Comparison of ENCODE assay signal across 16 cellular contexts in the genomic region with DNA sequence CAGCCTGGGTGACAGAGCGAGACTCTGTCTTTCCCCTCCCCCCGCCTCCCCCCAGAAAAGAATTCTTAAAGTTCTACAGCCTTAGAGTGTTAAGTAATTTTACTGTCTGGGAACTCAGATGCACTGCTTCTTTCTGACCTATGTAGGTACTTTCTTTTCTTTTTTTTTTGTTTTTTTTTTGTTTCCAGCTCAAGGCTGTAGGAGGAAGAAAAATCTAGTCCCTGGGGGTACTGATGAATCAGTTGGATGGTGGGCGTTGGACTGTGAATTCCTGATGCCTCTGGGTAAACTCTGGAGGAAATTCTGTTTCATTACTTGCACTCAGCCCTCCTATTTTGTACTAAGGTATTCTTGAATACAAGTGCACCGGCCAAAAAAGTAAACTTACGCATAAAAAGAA. TPM values are rescaled to one million over a fixed set of nuclear protein-coding genes. Genes with fewer than 3 reads are reported as not detected.
DNase-seq lines count a peak whose midpoint lies in the region; ATAC-seq and TF ChIP-seq lines count a peak whose summit lies in the region.
"Had no signal": no experiment of that assay in that cellular context is flagged by ENCODE, and none has a peak within 500 bp of the region (broad histone marks: within the 10 kb centered on the region; RNA-seq: fewer than 3 reads in every experiment).

No MANE protein-coding gene starts in this region.

- no peaks in the 10 kb centered on the region for H3K9me3 ChIP-seq in A673 (ENCODE audit: low read depth, low read length, poor library complexity, severe bottlenecking)
- H3K9me3 ChIP-seq: suprapubic skin had no signal

- H3K4me1 ChIP-seq in A673 (ENCODE audit: insufficient read depth, low read length, poor library complexity, severe bottlenecking): no peaks in the 10 kb centered on the region

- H3K27ac Mint-ChIP-seq in activated naive CD4-positive, alpha-beta T cell treated with anti-CD3 and anti-CD28 coated beads, Interleukin-2, amount 50 U/mL, for 24 hours: peak overlapping the region; percentile 41
- H3K27ac Mint-ChIP-seq in activated naive CD4-positive, alpha-beta T cell treated with anti-CD3 and anti-CD28 coated beads, Interleukin-2, amount 10 ng/mL, durations not matched to agents 7 days and 5 days: no peak overlapping the region
- H3K27ac Mint-ChIP-seq in activated B cell treated with CpG ODN at 0.5 μM for 24 hours: peak overlapping the region; percentile 8
- peak overlapping the region; percentile 47 for H3K27ac Mint-ChIP-seq in stimulated activated naive B cell treated with anti-CD40 and anti-IgM and Interleukin-4, amounts not matched to agents 10 μg/mL and 1 μg/mL and 100 μg/mL, for 72 hours
- H3K27ac Mint-ChIP-seq: progenitor cell of endocrine pancreas had no signal

- no peak for DNase-seq in activated naive CD4-positive, alpha-beta T cell treated with anti-CD3 and anti-CD28 coated beads, Interleukin-2, amount 10 ng/mL, durations not matched to agents 7 days and 5 days
- DNase-seq in activated B cell treated with CpG ODN at 0.5 μM for 24 hours: no peak
- peak; percentile 66 for DNase-seq in fibroblast of the aortic adventitia (ENCODE audit: low read depth)
- no peak for DNase-seq in stimulated activated naive B cell treated with anti-CD40 and anti-IgM and Interleukin-4, amounts not matched to agents 10 μg/mL and 1 μg/mL and 100 μg/mL, for 72 hours
- no peak for DNase-seq in A673 (ENCODE audit: low spot score)
- no peak for DNase-seq in retina
- DNase-seq: activated naive CD4-positive, alpha-beta T cell treated with anti-CD3 and anti-CD28 coated beads, Interleukin-2, amount 50 U/mL, for 16 hours; foreskin melanocyte; GDM1; left ventricle myocardium superior; NCI-H345 had no signal

- TF ChIP-seq CTCF in activated B cell treated with CpG ODN at 0.5 μM for 24 hours (IDR thresholded peaks at IDR 0.05) (no peak), fibroblast of the aortic adventitia (IDR thresholded peaks at IDR 0.05; ENCODE audit: insufficient read depth, low read length) (no peak), A673 (conservative IDR thresholded peaks at IDR 0.05; ENCODE audit: low read depth, low read length) (no peak)

- intact Hi-C loops in activated B cell treated with CpG ODN at 0.5 μM for 24 hours (cut with micrococcal nuclease) (no loop called here), A673 (cut with micrococcal nuclease; ENCODE audit: unreplicated experiment) (no loop called here)

- CTCF ChIA-PET in activated naive CD4-positive, alpha-beta T cell treated with anti-CD3 and anti-CD28 coated beads, Interleukin-2, amount 10 ng/mL, durations not matched to agents 7 days and 5 days (lab: Charles Lee): interaction anchor here (1.0 to 2.5 kb wide), 2 partner anchors 18 to 100 kb away, joined by 4 to 8 read pairs; no protein-coding TSS in a partner anchor
- CTCF ChIA-PET in activated B cell treated with CpG ODN at 0.5 μM for 24 hours (lab: Charles Lee) (no interaction called here), A673 (lab: Charles Lee) (no interaction called here)

- no TSS peak for BruUV-seq in A673 (replicated peaks; lab: Mats Ljungman, UMichigan)

- H3K27me3 Mint-ChIP-seq in activated naive CD4-positive, alpha-beta T cell treated with anti-CD3 and anti-CD28 coated beads, Interleukin-2, amount 50 U/mL, for 24 hours: no peaks in the 10 kb centered on the region
- no peaks in the 10 kb centered on the region for H3K27me3 Mint-ChIP-seq in activated naive CD4-positive, alpha-beta T cell treated with anti-CD3 and anti-CD28 coated beads, Interleukin-2, amount 10 ng/mL, durations not matched to agents 7 days and 5 days
- H3K27me3 Mint-ChIP-seq in activated B cell treated with CpG ODN at 0.5 μM for 24 hours: no peaks in the 10 kb centered on the region
- H3K27me3 Mint-ChIP-seq in stimulated activated naive B cell treated with anti-CD40 and anti-IgM and Interleukin-4, amounts not matched to agents 10 μg/mL and 1 μg/mL and 100 μg/mL, for 72 hours: no peaks in the 10 kb centered on the region
- H3K27me3 Mint-ChIP-seq: progenitor cell of endocrine pancreas had no signal

- ATAC-seq in activated B cell treated with CpG ODN at 0.5 μM for 24 hours (ENCODE audit: low read depth) (no peak), GM21360 (IDR thresholded peaks at IDR 0.05; ENCODE audit: unreplicated experiment) (no peak)
- ATAC-seq in stimulated activated naive B cell treated with anti-CD40 and anti-IgM and Interleukin-4, amounts not matched to agents 10 μg/mL and 1 μg/mL and 100 μg/mL, for 72 hours (replicated peaks): no peak
- ATAC-seq: left ventricle myocardium superior had no signal

- H3K4me3 ChIP-seq in fibroblast of the aortic adventitia (ENCODE audit: low read depth, low read length): no peak overlapping the region
- no peak overlapping the region for H3K4me3 ChIP-seq in A673 (ENCODE audit: low read depth, low read length, poor library complexity, severe bottlenecking)
- H3K4me3 ChIP-seq: suprapubic skin had no signal

- H3K36me3 ChIP-seq in A673 (ENCODE audit: insufficient read depth, low read length, poor library complexity, severe bottlenecking): peaks cover 29% of the 10 kb centered on the region

- no peaks in the 10 kb centered on the region for H3K9me3 Mint-ChIP-seq in activated naive CD4-positive, alpha-beta T cell treated with anti-CD3 and anti-CD28 coated beads, Interleukin-2, amount 50 U/mL, for 24 hours
- H3K9me3 Mint-ChIP-seq in activated naive CD4-positive, alpha-beta T cell treated with anti-CD3 and anti-CD28 coated beads, Interleukin-2, amount 10 ng/mL, durations not matched to agents 7 days and 5 days: no peaks in the 10 kb centered on the region
- H3K9me3 Mint-ChIP-seq in activated B cell treated with CpG ODN at 0.5 μM for 24 hours: no peaks in the 10 kb centered on the region
- H3K9me3 Mint-ChIP-seq in stimulated activated naive B cell treated with anti-CD40 and anti-IgM and Interleukin-4, amounts not matched to agents 10 μg/mL and 1 μg/mL and 100 μg/mL, for 72 hours: no peaks in the 10 kb centered on the region

- no peaks in the 10 kb centered on the region for H3K27me3 ChIP-seq in A673 (replicated peaks; ENCODE audit: insufficient read depth, low read depth, low read length, poor library complexity)
- H3K27me3 ChIP-seq: suprapubic skin had no signal

- peaks cover 9% of the 10 kb centered on the region for H3K36me3 Mint-ChIP-seq in activated naive CD4-positive, alpha-beta T cell treated with anti-CD3 and anti-CD28 coated beads, Interleukin-2, amount 50 U/mL, for 24 hours
- peaks cover 57% of the 10 kb centered on the region for H3K36me3 Mint-ChIP-seq in activated naive CD4-positive, alpha-beta T cell treated with anti-CD3 and anti-CD28 coated beads, Interleukin-2, amount 10 ng/mL, durations not matched to agents 7 days and 5 days
- H3K36me3 Mint-ChIP-seq in activated B cell treated with CpG ODN at 0.5 μM for 24 hours (ENCODE audit: low read depth): peaks cover 74% of the 10 kb centered on the region
- peaks cover 26 to 54% of the 10 kb centered on the region in 2 donors for H3K36me3 Mint-ChIP-seq in stimulated activated naive B cell treated with anti-CD40 and anti-IgM and Interleukin-4, amounts not matched to agents 10 μg/mL and 1 μg/mL and 100 μg/mL, for 72 hours

- POLR2A ChIA-PET in activated B cell treated with CpG ODN at 0.5 μM for 24 hours (lab: Charles Lee) (no interaction called here), A673 (lab: Charles Lee; ENCODE audit: low non-redundant PET) (no interaction called here)

- peak overlapping the region; percentile 49 for H3K4me3 Mint-ChIP-seq in activated naive CD4-positive, alpha-beta T cell treated with anti-CD3 and anti-CD28 coated beads, Interleukin-2, amount 50 U/mL, for 24 hours
- no peak overlapping the region for H3K4me3 Mint-ChIP-seq in activated naive CD4-positive, alpha-beta T cell treated with anti-CD3 and anti-CD28 coated beads, Interleukin-2, amount 10 ng/mL, durations not matched to agents 7 days and 5 days
- no peak overlapping the region for H3K4me3 Mint-ChIP-seq in activated B cell treated with CpG ODN at 0.5 μM for 24 hours
- H3K4me3 Mint-ChIP-seq in stimulated activated naive B cell treated with anti-CD40 and anti-IgM and Interleukin-4, amounts not matched to agents 10 μg/mL and 1 μg/mL and 100 μg/mL, for 72 hours: no peak overlapping the region

- H3K27ac ChIP-seq in A673 (ENCODE audit: low read depth, low read length, poor library complexity, severe bottlenecking): no peak overlapping the region
- H3K27ac ChIP-seq: suprapubic skin had no signal

- H3K4me1 Mint-ChIP-seq in activated naive CD4-positive, alpha-beta T cell treated with anti-CD3 and anti-CD28 coated beads, Interleukin-2, amount 50 U/mL, for 24 hours: peaks cover 52% of the 10 kb centered on the region
- H3K4me1 Mint-ChIP-seq in activated naive CD4-positive, alpha-beta T cell treated with anti-CD3 and anti-CD28 coated beads, Interleukin-2, amount 10 ng/mL, durations not matched to agents 7 days and 5 days: peaks cover 37% of the 10 kb centered on the region
- H3K4me1 Mint-ChIP-seq in activated B cell treated with CpG ODN at 0.5 μM for 24 hours: peaks cover 13% of the 10 kb centered on the region
- peaks cover 15 to 25% of the 10 kb centered on the region in 2 donors for H3K4me1 Mint-ChIP-seq in stimulated activated naive B cell treated with anti-CD40 and anti-IgM and Interleukin-4, amounts not matched to agents 10 μg/mL and 1 μg/mL and 100 μg/mL, for 72 hours

RNA-seq across cellular contexts. Expression of gene GHRL, which starts 10.8 kb away (rescaled TPM):
- 1.4 and 2.8 TPM in 2 replicates for total RNA-seq in activated B cell treated with CpG ODN at 0.5 μM for 24 hours
- not detected in 2 replicates for total RNA-seq in fibroblast of the aortic adventitia (ENCODE audit: low replicate concordance)
- 1.0 and 2.0 TPM in 2 replicates for total RNA-seq in A673 (2021)
- total RNA-seq: left ventricle myocardium superior, RPMI7951 had no signal

RNA-seq across cellular contexts. Expression of gene TATDN2, which starts 33.7 kb away (rescaled TPM):
- 55.6 and 56.2 TPM in 2 replicates for total RNA-seq in activated B cell treated with CpG ODN at 0.5 μM for 24 hours
- 20.8 and 25.6 TPM in 2 replicates for total RNA-seq in fibroblast of the aortic adventitia (ENCODE audit: low replicate concordance)
- 37.1 and 42.0 TPM in 2 replicates for total RNA-seq in A673 (2021)

RNA-seq across cellular contexts. Expression of gene SEC13, which starts 39.0 kb away (rescaled TPM):
- total RNA-seq in activated B cell treated with CpG ODN at 0.5 μM for 24 hours: 86.1 and 86.9 TPM in 2 replicates
- 94.8 and 164 TPM in 2 replicates for total RNA-seq in fibroblast of the aortic adventitia (ENCODE audit: low replicate concordance)
- 160 and 174 TPM in 2 replicates for total RNA-seq in A673 (2021)
